In genomic region chr17:60139438-60140285, GRCh38 we compare ENCODE assay signal across 9 cellular contexts. TPM values are rescaled to one million over a fixed set of nuclear protein-coding genes. Genes with fewer than 3 reads are reported as not detected.
DNase-seq lines count a peak whose midpoint lies in the region; ATAC-seq, FAIRE-seq and TF ChIP-seq lines count a peak whose summit lies in the region.
"Had no signal": no experiment of that assay in that cellular context is flagged by ENCODE, and none has a peak within 500 bp of the region (broad histone marks: within the 10 kb centered on the region; RNA-seq: fewer than 3 reads in every experiment).

No MANE protein-coding gene starts in this region.

- H3K36me3 Mint-ChIP-seq in astrocyte (ENCODE audit: low read depth, unreplicated experiment), result no peaks in the 10 kb centered on the region

- peaks cover 52% of the 10 kb centered on the region for H3K27me3 Mint-ChIP-seq in astrocyte (ENCODE audit: low read depth, unreplicated experiment)

- H3K9me3 ChIP-seq in astrocyte (ENCODE audit: insufficient read depth, low read depth, low read length) (peaks cover 3% of the 10 kb centered on the region), iPS-15b (ENCODE audit: control insufficient read depth, insufficient read depth, low read length) (no peaks in the 10 kb centered on the region), spleen (no peaks in the 10 kb centered on the region)

- no peak for ATAC-seq in HG03571 (IDR thresholded peaks at IDR 0.05; ENCODE audit: unreplicated experiment)
- ATAC-seq in HG03039 (IDR thresholded peaks at IDR 0.05; ENCODE audit: unreplicated experiment), result no peak
- ATAC-seq: Panc1 had no signal

- DNase-seq in GM10266 (ENCODE audit: extremely low spot score) (peak; percentile 74), T-helper 2 cell (peak; percentile 42 to 59 (median 49)), astrocyte (ENCODE audit: low read depth) (peak; percentile 44), spleen (peak; percentile 90), GOT3 (lab: John Stamatoyannopoulos, UW) (no peak)

- H3K4me1 ChIP-seq in astrocyte (ENCODE audit: insufficient read depth, low read length), result peaks cover 31% of the 10 kb centered on the region
- H3K4me1 ChIP-seq in iPS-15b (ENCODE audit: control insufficient read depth, insufficient read depth, low read length), result peaks cover 8% of the 10 kb centered on the region
- peaks cover 13 to 78% (median 56%) of the 10 kb centered on the region in 6 donors for H3K4me1 ChIP-seq in spleen

- no peak overlapping the region for H3K27ac ChIP-seq in astrocyte (ENCODE audit: low read depth, low read length)
- H3K27ac ChIP-seq in spleen, result no peak overlapping the region

- TF ChIP-seq CTCF in GM10266 (IDR thresholded peaks at IDR 0.05; ENCODE audit: control insufficient read depth, insufficient read depth, low read depth, missing control alignments) (peak; percentile 59), astrocyte (IDR thresholded peaks at IDR 0.05; ENCODE audit: insufficient read depth, low read depth, low read length) (peak; percentile 51), spleen (IDR thresholded peaks at IDR 0.05 in 8 of 11, conservative IDR thresholded peaks at IDR 0.05 in 3 of 11) (peak in 8 of 11 experiments; percentile 22 to 57 (median 42))

- H3K4me3 Mint-ChIP-seq in astrocyte (ENCODE audit: unreplicated experiment), result no peak overlapping the region

- no peak for FAIRE-seq in astrocyte (lab: Jason Lieb, UNC)

- peaks cover 4% of the 10 kb centered on the region for H4K20me1 ChIP-seq in astrocyte (ENCODE audit: insufficient read depth, low read length)

- H3K79me2 ChIP-seq in astrocyte (ENCODE audit: insufficient read depth, low read length), result no peaks in the 10 kb centered on the region

- WGBS in spleen, 5 donors, result 7 to 11% (median 7%) methylated on average over 44 to 66 of the region's 66 CpGs

- peaks cover 9% of the 10 kb centered on the region for H3K9me3 Mint-ChIP-seq in astrocyte (ENCODE audit: unreplicated experiment)

- H3K27me3 ChIP-seq in astrocyte (ENCODE audit: insufficient read depth, low read length) (peaks cover 37% of the 10 kb centered on the region), iPS-15b (ENCODE audit: control insufficient read depth, insufficient read depth, low read length) (peaks cover 79% of the 10 kb centered on the region), spleen (replicated peaks in 1 of 7) (peaks cover 5 to 71% (median 43%) of the 10 kb centered on the region in 7 donors)

- H3K36me3 ChIP-seq in astrocyte (ENCODE audit: insufficient read depth, low read length) (no peaks in the 10 kb centered on the region), iPS-15b (ENCODE audit: control insufficient read depth, insufficient read depth, low read length) (no peaks in the 10 kb centered on the region), spleen (no peaks in the 10 kb centered on the region)

- peak overlapping the region; percentile 79 for H3K4me2 ChIP-seq in astrocyte (ENCODE audit: low read length)

- TF ChIP-seq POLR2A in spleen (IDR thresholded peaks at IDR 0.05), result no peak

- H3K27ac Mint-ChIP-seq in astrocyte (ENCODE audit: unreplicated experiment), result no peak overlapping the region

- H3K9ac ChIP-seq in astrocyte (ENCODE audit: low read length) (no peak overlapping the region), iPS-15b (ENCODE audit: low read depth, low read length) (no peak overlapping the region)

- H2AFZ ChIP-seq in astrocyte (ENCODE audit: low read depth, low read length), result peak overlapping the region; percentile 32

- intact Hi-C loops in spleen (cut with DNase I; ENCODE audit: low total_unique reads), result loop anchor here (10.0 kb wide), 1 partner anchor 295 kb away; no protein-coding TSS in a partner anchor

- H3K4me1 Mint-ChIP-seq in astrocyte (ENCODE audit: low read depth, unreplicated experiment), result peaks cover 10% of the 10 kb centered on the region

- H3K4me3 ChIP-seq in astrocyte (ENCODE audit: insufficient read depth, low read depth, low read length) (peak overlapping the region; percentile 15), iPS-15b (ENCODE audit: low read depth, low read length) (peak overlapping the region; percentile 52), spleen (peak overlapping the region in 4 of 8 donors; percentile 7 to 54 (median 16))

RNA-seq across cellular contexts. Expression of gene CA4, which starts 10.1 kb away (rescaled TPM):
- total RNA-seq in astrocyte, result not detected in 2 replicates
- 10 to 100 TPM in 4 of 7 donors, 1 to 10 TPM in 3; 7.2 to 19.3 (median 13.3) TPM for total RNA-seq in spleen
- 1 to 10 TPM; 1.7 to 7.0 (median 5.4) TPM for polyA plus RNA-seq in spleen
